In genomic region chr1:38283736-38284470, GRCh38 we compare ENCODE assay signal across 17 cellular contexts.
DNase-seq lines count a peak whose midpoint lies in the region; ATAC-seq and TF ChIP-seq lines count a peak whose summit lies in the region.
"Had no signal": no experiment of that assay in that cellular context is flagged by ENCODE, and none has a peak within 500 bp of the region (broad histone marks: within the 10 kb centered on the region; RNA-seq: fewer than 3 reads in every experiment).

No MANE protein-coding gene starts in this region.

- no peak overlapping the region for H3K4ac ChIP-seq in neuronal stem cell (ENCODE audit: low read length)

- H2BK12ac ChIP-seq in neuronal stem cell (ENCODE audit: low read length), result peak overlapping the region; percentile 43

- no peaks in the 10 kb centered on the region for H3K79me1 ChIP-seq in neuronal stem cell (ENCODE audit: low read depth, low read length)

- no peak overlapping the region for H3K23ac ChIP-seq in neuronal stem cell (ENCODE audit: low read depth, low read length, poor library complexity)

- TF ChIP-seq CTCF in endodermal cell (conservative IDR thresholded peaks at IDR 0.05), result no peak

- H3K4me2 ChIP-seq in neuronal stem cell (ENCODE audit: insufficient read depth, low read length, poor library complexity, severe bottlenecking), result no peak overlapping the region

- peaks cover 10% of the 10 kb centered on the region for H3K4me1 ChIP-seq in endodermal cell (ENCODE audit: control insufficient read depth, insufficient read depth, low read length)
- H3K4me1 ChIP-seq in neuronal stem cell (ENCODE audit: control insufficient read depth in 2 of 2, insufficient read depth in 1 of 2, low read depth in 1 of 2, low read length in 2 of 2), result peaks cover 15 to 25% of the 10 kb centered on the region in 2 donors
- H3K4me1 ChIP-seq: Caco-2 had no signal

- no peak overlapping the region for H3K9ac ChIP-seq in endodermal cell (ENCODE audit: extremely low read depth, low read length, poor library complexity, severe bottlenecking)
- H3K9ac ChIP-seq in neuronal stem cell (ENCODE audit: low read depth, low read length, poor library complexity), result no peak overlapping the region

- H3K27me3 Mint-ChIP-seq in endodermal cell (ENCODE audit: insufficient read depth), result peaks cover 6% of the 10 kb centered on the region

- peak overlapping the region; percentile 2 for H2BK120ac ChIP-seq in neuronal stem cell (ENCODE audit: low read depth, low read length)

- H3K27me3 ChIP-seq in endodermal cell (ENCODE audit: control insufficient read depth, insufficient read depth, low read length, poor library complexity, severe bottlenecking), result peaks cover 6% of the 10 kb centered on the region
- no peaks in the 10 kb centered on the region for H3K27me3 ChIP-seq in neuronal stem cell (ENCODE audit: control insufficient read depth in 3 of 3, insufficient read depth in 3 of 3, low read depth in 1 of 3, low read length in 3 of 3)

- peak overlapping the region; percentile 29 for H3K27ac ChIP-seq in endodermal cell (ENCODE audit: low read depth, low read length)
- no peak overlapping the region for H3K27ac ChIP-seq in neuronal stem cell (replicated peaks; ENCODE audit: low read length)

- peaks cover 48% of the 10 kb centered on the region for H3K4me1 Mint-ChIP-seq in endodermal cell

- H4K8ac ChIP-seq in neuronal stem cell (ENCODE audit: low read depth, low read length), result no peak overlapping the region

- peak overlapping the region; percentile 13 for H3K18ac ChIP-seq in neuronal stem cell (ENCODE audit: low read length)

- H3K14ac ChIP-seq in neuronal stem cell (ENCODE audit: low read length), result no peak overlapping the region

- peak overlapping the region; percentile 76 for H2AK5ac ChIP-seq in neuronal stem cell (ENCODE audit: low read depth, low read length)

- H2BK5ac ChIP-seq in neuronal stem cell (ENCODE audit: low read length), result no peak overlapping the region

- DNase-seq in Ammon's horn (ENCODE audit: low spot score) (peak; percentile 20), NCI-H2171 (lab: John Stamatoyannopoulos, UW) (peak; percentile 45), endodermal cell (peak; percentile 36), neuronal stem cell (ENCODE audit: low spot score) (no peak), hypothalamus (lab: John Stamatoyannopoulos, UW) (no peak)
- DNase-seq in stimulated activated CD4-positive, alpha-beta T cell treated with anti-CD3 and anti-CD28 coated beads, Interleukin-15, amount 100 ng/mL, for 24 hours, result no peak
- DNase-seq in activated CD4-positive, alpha-beta T cell treated with anti-CD3 and anti-CD28 coated beads, Interleukin-2, amount 50 U/mL, for 48 hours, result no peak
- DNase-seq: Caco-2; CD4-positive, alpha-beta T cell; EL; KBM-7; NCI-H1105; NCI-H226; Right ventricle myocardium superior had no signal

- WGBS in endodermal cell (ENCODE audit: insufficient coverage in 1 of 2, insufficient read length in 1 of 2), 2 experiments, result 76 to 86% methylated on average over 9 to 14 of the region's 14 CpGs
- WGBS in neuronal stem cell (ENCODE audit: extremely low coverage in 2 of 2, insufficient read length in 2 of 2, insufficient replicate concordance in 1 of 2), 2 donors, result no CpG with 5 or more reads among the region's 14 CpGs

- H3K36me3 ChIP-seq in endodermal cell (ENCODE audit: control insufficient read depth, insufficient read depth, low read length), result no peaks in the 10 kb centered on the region
- no peaks in the 10 kb centered on the region for H3K36me3 ChIP-seq in neuronal stem cell (replicated peaks in 1 of 2; ENCODE audit: control insufficient read depth in 2 of 2, insufficient read depth in 2 of 2, low read length in 2 of 2)

- H4K91ac ChIP-seq in neuronal stem cell (ENCODE audit: low read depth, low read length, poor library complexity), result no peak overlapping the region

- no peak overlapping the region for H3K4me3 ChIP-seq in endodermal cell (ENCODE audit: low read length)
- no peak overlapping the region for H3K4me3 ChIP-seq in neuronal stem cell (ENCODE audit: low read length in 2 of 2)
- H3K4me3 ChIP-seq: GM12878 had no signal

- no peak overlapping the region for H2AFZ ChIP-seq in neuronal stem cell (ENCODE audit: low read length)

- H3K9me3 ChIP-seq in endodermal cell (ENCODE audit: control insufficient read depth, low read length) (peaks cover 5% of the 10 kb centered on the region), neuronal stem cell (replicated peaks in 1 of 2; ENCODE audit: control insufficient read depth in 2 of 2, insufficient read depth in 1 of 2, low read depth in 1 of 2, low read length in 2 of 2) (peaks cover 2 to 17% of the 10 kb centered on the region in 2 donors)
- H3K9me3 ChIP-seq: Caco-2 had no signal

- no peak overlapping the region for H3K27ac Mint-ChIP-seq in endodermal cell
- H3K27ac Mint-ChIP-seq: CD4-positive, alpha-beta T cell had no signal

- peak overlapping the region; percentile 12 for H2BK15ac ChIP-seq in neuronal stem cell (ENCODE audit: low read length)

- H3K9me3 Mint-ChIP-seq in endodermal cell, result peaks cover 12% of the 10 kb centered on the region

- H3K4me3 Mint-ChIP-seq in endodermal cell, result no peak overlapping the region
- H3K4me3 Mint-ChIP-seq: CD4-positive, alpha-beta T cell had no signal

- peaks cover 3% of the 10 kb centered on the region for H3K36me3 Mint-ChIP-seq in endodermal cell (ENCODE audit: low read depth)

- ATAC-seq in GM19397 (IDR thresholded peaks at IDR 0.05; ENCODE audit: unreplicated experiment), result no peak
- ATAC-seq: GM12878, HepG2 had no signal

Comparison
In these comparisons a context has a peak if more than half of its experiments do, and no peak if none do; other contexts are left out.
1. DNase-seq: peak in Ammon's horn (single experiment), NCI-H2171 (single experiment) and endodermal cell (single experiment); none in neuronal stem cell (single experiment), stimulated activated CD4-positive, alpha-beta T cell treated with anti-CD3 and anti-CD28 coated beads, Interleukin-15, amount 100 ng/mL, for 24 hours (single experiment), activated CD4-positive, alpha-beta T cell treated with anti-CD3 and anti-CD28 coated beads, Interleukin-2, amount 50 U/mL, for 48 hours (0 of 2) and hypothalamus (0 of 51).